In the genomic region with DNA sequence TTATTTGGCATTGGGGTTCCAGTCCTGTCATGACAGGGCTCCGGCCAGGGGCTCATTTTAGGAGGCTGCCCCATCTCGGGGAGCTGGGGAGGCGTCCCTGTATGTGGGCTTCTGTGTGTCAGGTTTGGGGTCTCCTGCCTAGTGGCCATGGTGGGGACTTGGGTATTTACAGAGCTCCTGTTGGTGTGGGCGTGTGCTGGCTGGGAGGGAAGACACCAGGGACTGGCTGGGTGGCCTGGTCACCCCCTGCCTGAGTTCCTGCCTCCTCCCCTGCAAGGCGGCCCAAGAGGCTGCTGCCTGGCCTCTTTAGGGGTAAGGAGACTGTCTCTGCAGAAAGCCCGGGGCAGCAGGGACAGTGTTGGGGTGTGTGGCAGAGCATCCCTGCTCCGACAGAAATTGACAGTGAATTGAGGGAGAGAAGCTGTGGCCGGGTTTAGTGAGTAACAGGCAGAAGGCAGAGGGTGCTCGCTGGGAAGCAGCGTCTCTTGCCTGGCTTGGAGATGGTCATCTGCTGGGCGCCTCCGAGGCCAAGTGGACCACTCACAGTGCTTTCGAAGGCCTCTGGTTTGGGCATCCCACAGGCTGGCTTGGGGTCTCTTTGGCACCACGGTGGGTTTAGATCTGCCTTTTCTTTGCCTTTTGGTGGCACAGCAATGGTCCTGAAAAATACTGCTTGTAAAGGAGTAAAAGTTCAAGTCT, we compare ENCODE assay signal across 2 cellular contexts.
TF ChIP-seq lines count a peak whose summit lies in the region.

No MANE protein-coding gene starts in this region.

TF ChIP-seq in HEK293, 187 proteins besides CTCF, POLR2A, EP300 and RAD21 (continued from another document):
- TF ChIP-seq GLIS1 (tag by site-specific recombination; IDR thresholded peaks at IDR 0.05), result peak; percentile 97
- no peak for TF ChIP-seq ZNF837 (tag by site-specific recombination; IDR thresholded peaks at IDR 0.05)
- TF ChIP-seq ZNF112 (tag by site-specific recombination; IDR thresholded peaks at IDR 0.05), result no peak
- no peak for TF ChIP-seq ZNF558 (tag by site-specific recombination; IDR thresholded peaks at IDR 0.05)
- peak; percentile 46; the same call in 1 of the 2 replicates for TF ChIP-seq ZFHX2 (tag by site-specific recombination; conservative IDR thresholded peaks at IDR 0.05)
- 0 out of 2 replicates have a peak, but pooled peaks have one; percentile 12 for TF ChIP-seq ZNF600 (tag by site-specific recombination; IDR thresholded peaks at IDR 0.05)
- no peak for TF ChIP-seq ZNF266 (tag by site-specific recombination; IDR thresholded peaks at IDR 0.05; ENCODE audit: low read depth)
- 0 out of 2 replicates have a peak, but pooled peaks have one; percentile 10 for TF ChIP-seq EGR2 (tag by site-specific recombination; IDR thresholded peaks at IDR 0.05; ENCODE audit: low read depth)
- peak; percentile 38 for TF ChIP-seq ZIC2 (tag by site-specific recombination; IDR thresholded peaks at IDR 0.05)
- TF ChIP-seq GLIS2 (tag by site-specific recombination; IDR thresholded peaks at IDR 0.05), result peak; percentile 65
- no peak for TF ChIP-seq ZNF843 (tag by site-specific recombination; IDR thresholded peaks at IDR 0.05)
- TF ChIP-seq SCRT2 (tag by site-specific recombination; IDR thresholded peaks at IDR 0.05), result no peak

TF ChIP-seq in liver, 16 proteins besides CTCF, POLR2A, EP300 and RAD21 (continued from another document):
- TF ChIP-seq FOXA2 (IDR thresholded peaks at IDR 0.05), result no peak
- no peak for TF ChIP-seq SP1 (IDR thresholded peaks at IDR 0.05)
- no peak for TF ChIP-seq GABPA (IDR thresholded peaks at IDR 0.05 in 1 of 2, conservative IDR thresholded peaks at IDR 0.05 in 1 of 2)
- no peak for TF ChIP-seq HNF4A (conservative IDR thresholded peaks at IDR 0.05)
- TF ChIP-seq, protein P1, sequence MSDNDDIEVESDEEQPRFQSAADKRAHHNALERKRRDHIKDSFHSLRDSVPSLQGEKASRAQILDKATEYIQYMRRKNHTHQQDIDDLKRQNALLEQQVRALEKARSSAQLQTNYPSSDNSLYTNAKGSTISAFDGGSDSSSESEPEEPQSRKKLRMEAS (IDR thresholded peaks at IDR 0.05), result no peak
- TF ChIP-seq, protein P2, sequence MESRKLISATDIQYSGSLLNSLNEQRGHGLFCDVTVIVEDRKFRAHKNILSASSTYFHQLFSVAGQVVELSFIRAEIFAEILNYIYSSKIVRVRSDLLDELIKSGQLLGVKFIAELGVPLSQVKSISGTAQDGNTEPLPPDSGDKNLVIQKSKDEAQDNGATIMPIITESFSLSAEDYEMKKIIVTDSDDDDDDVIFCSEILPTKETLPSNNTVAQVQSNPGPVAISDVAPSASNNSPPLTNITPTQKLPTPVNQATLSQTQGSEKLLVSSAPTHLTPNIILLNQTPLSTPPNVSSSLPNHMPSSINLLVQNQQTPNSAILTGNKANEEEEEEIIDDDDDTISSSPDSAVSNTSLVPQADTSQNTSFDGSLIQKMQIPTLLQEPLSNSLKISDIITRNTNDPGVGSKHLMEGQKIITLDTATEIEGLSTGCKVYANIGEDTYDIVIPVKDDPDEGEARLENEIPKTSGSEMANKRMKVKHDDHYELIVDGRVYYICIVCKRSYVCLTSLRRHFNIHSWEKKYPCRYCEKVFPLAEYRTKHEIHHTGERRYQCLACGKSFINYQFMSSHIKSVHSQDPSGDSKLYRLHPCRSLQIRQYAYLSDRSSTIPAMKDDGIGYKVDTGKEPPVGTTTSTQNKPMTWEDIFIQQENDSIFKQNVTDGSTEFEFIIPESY (IDR thresholded peaks at IDR 0.05), result no peak
- no peak for TF ChIP-seq NR2F2 (IDR thresholded peaks at IDR 0.05)
- no peak for TF ChIP-seq RXRA (IDR thresholded peaks at IDR 0.05)
- TF ChIP-seq YY1 (IDR thresholded peaks at IDR 0.05), result no peak
- TF ChIP-seq FOXA1 (IDR thresholded peaks at IDR 0.05), result no peak
- TF ChIP-seq, protein P3, sequence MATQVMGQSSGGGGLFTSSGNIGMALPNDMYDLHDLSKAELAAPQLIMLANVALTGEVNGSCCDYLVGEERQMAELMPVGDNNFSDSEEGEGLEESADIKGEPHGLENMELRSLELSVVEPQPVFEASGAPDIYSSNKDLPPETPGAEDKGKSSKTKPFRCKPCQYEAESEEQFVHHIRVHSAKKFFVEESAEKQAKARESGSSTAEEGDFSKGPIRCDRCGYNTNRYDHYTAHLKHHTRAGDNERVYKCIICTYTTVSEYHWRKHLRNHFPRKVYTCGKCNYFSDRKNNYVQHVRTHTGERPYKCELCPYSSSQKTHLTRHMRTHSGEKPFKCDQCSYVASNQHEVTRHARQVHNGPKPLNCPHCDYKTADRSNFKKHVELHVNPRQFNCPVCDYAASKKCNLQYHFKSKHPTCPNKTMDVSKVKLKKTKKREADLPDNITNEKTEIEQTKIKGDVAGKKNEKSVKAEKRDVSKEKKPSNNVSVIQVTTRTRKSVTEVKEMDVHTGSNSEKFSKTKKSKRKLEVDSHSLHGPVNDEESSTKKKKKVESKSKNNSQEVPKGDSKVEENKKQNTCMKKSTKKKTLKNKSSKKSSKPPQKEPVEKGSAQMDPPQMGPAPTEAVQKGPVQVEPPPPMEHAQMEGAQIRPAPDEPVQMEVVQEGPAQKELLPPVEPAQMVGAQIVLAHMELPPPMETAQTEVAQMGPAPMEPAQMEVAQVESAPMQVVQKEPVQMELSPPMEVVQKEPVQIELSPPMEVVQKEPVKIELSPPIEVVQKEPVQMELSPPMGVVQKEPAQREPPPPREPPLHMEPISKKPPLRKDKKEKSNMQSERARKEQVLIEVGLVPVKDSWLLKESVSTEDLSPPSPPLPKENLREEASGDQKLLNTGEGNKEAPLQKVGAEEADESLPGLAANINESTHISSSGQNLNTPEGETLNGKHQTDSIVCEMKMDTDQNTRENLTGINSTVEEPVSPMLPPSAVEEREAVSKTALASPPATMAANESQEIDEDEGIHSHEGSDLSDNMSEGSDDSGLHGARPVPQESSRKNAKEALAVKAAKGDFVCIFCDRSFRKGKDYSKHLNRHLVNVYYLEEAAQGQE (IDR thresholded peaks at IDR 0.05), result no peak
- TF ChIP-seq HNF4G (IDR thresholded peaks at IDR 0.05), result no peak
- TF ChIP-seq, protein P4, sequence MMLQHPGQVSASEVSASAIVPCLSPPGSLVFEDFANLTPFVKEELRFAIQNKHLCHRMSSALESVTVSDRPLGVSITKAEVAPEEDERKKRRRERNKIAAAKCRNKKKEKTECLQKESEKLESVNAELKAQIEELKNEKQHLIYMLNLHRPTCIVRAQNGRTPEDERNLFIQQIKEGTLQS (IDR thresholded peaks at IDR 0.05), result no peak
- TF ChIP-seq JUND (IDR thresholded peaks at IDR 0.05), result no peak
- TF ChIP-seq EGR1 (IDR thresholded peaks at IDR 0.05; ENCODE audit: low read depth in 2 of 2), result no peak
